In genomic region chr17:2485970-2486369, GRCh38 we compare ENCODE assay signal across 22 cellular contexts. TPM values are rescaled to one million over a fixed set of nuclear protein-coding genes. Genes with fewer than 3 reads are reported as not detected.
DNase-seq lines count a peak whose midpoint lies in the region; ATAC-seq, FAIRE-seq and TF ChIP-seq lines count a peak whose summit lies in the region.
"Had no signal": no experiment of that assay in that cellular context is flagged by ENCODE, and none has a peak within 500 bp of the region (broad histone marks: within the 10 kb centered on the region; RNA-seq: fewer than 3 reads in every experiment).

No MANE protein-coding gene starts in this region.

- peaks cover 53% of the 10 kb centered on the region for H3K4me1 Mint-ChIP-seq in activated naive CD8-positive, alpha-beta T cell (ENCODE audit: low read depth)
- peaks cover 39% of the 10 kb centered on the region for H3K4me1 Mint-ChIP-seq in activated naive CD8-positive, alpha-beta T cell treated with anti-CD3 and anti-CD28 coated beads for 36 hours

- peak overlapping the region; percentile 86 for H3K9ac ChIP-seq in mesenchymal stem cell (ENCODE audit: low read length)

- peaks cover 27% of the 10 kb centered on the region for H3K79me1 ChIP-seq in mesenchymal stem cell (replicated peaks; ENCODE audit: low read length, poor library complexity, severe bottlenecking)

- H2BK120ac ChIP-seq in mesenchymal stem cell (ENCODE audit: low read depth, low read length): no peak overlapping the region

- ATAC-seq in upper lobe of right lung: no peak
- ATAC-seq: CD8-positive, alpha-beta T cell; PC-3 had no signal

- H2AFZ ChIP-seq in mesenchymal stem cell (ENCODE audit: low read depth, low read length): no peak overlapping the region

- H3K27me3 Mint-ChIP-seq in activated naive CD8-positive, alpha-beta T cell: no peaks in the 10 kb centered on the region
- no peaks in the 10 kb centered on the region for H3K27me3 Mint-ChIP-seq in activated naive CD8-positive, alpha-beta T cell treated with anti-CD3 and anti-CD28 coated beads for 36 hours

- no peak overlapping the region for H2BK5ac ChIP-seq in mesenchymal stem cell (ENCODE audit: low read depth, low read length, poor library complexity, severe bottlenecking)

- H3K4ac ChIP-seq in mesenchymal stem cell (ENCODE audit: low read depth in 1 of 2, low read length in 2 of 2): no peak overlapping the region

- 99% methylated on average over 9 of the region's 10 CpGs for WGBS in mesenchymal stem cell

- no peak overlapping the region for H3K4me2 ChIP-seq in mesenchymal stem cell (ENCODE audit: low read length, poor library complexity, severe bottlenecking)

- H3K4me3 Mint-ChIP-seq in activated naive CD8-positive, alpha-beta T cell: no peak overlapping the region
- H3K4me3 Mint-ChIP-seq in activated naive CD8-positive, alpha-beta T cell treated with anti-CD3 and anti-CD28 coated beads for 36 hours: no peak overlapping the region
- H3K4me3 Mint-ChIP-seq: CD8-positive, alpha-beta T cell; HFFc6 had no signal

- H3K9me3 ChIP-seq in mesenchymal stem cell (ENCODE audit: control insufficient read depth, low read length) (no peaks in the 10 kb centered on the region), upper lobe of right lung (no peaks in the 10 kb centered on the region)
- H3K9me3 ChIP-seq: tibial artery had no signal

- no peak for FAIRE-seq in GM12892 (lab: Jason Lieb, UNC)

- no peak overlapping the region for H3K14ac ChIP-seq in mesenchymal stem cell (ENCODE audit: low read length in 2 of 2)

- H3K36me3 ChIP-seq in mesenchymal stem cell (ENCODE audit: control insufficient read depth in 1 of 2, insufficient read depth in 2 of 2, low read depth in 1 of 2, low read length in 2 of 2): no peaks in the 10 kb centered on the region
- H3K36me3 ChIP-seq in upper lobe of right lung: no peaks in the 10 kb centered on the region
- H3K36me3 ChIP-seq in H7 (replicated peaks; ENCODE audit: control insufficient read depth, insufficient read depth, low read length): no peaks in the 10 kb centered on the region
- H3K36me3 ChIP-seq: tibial artery had no signal

- H4K8ac ChIP-seq in mesenchymal stem cell (ENCODE audit: low read length): no peak overlapping the region

- peak overlapping the region; percentile 34 for H3K27ac Mint-ChIP-seq in activated naive CD8-positive, alpha-beta T cell
- H3K27ac Mint-ChIP-seq in activated naive CD8-positive, alpha-beta T cell treated with anti-CD3 and anti-CD28 coated beads for 36 hours: no peak overlapping the region
- H3K27ac Mint-ChIP-seq: CD8-positive, alpha-beta T cell; HFFc6 had no signal

- H3K36me3 Mint-ChIP-seq in activated naive CD8-positive, alpha-beta T cell: no peaks in the 10 kb centered on the region
- peaks cover 7% of the 10 kb centered on the region for H3K36me3 Mint-ChIP-seq in activated naive CD8-positive, alpha-beta T cell treated with anti-CD3 and anti-CD28 coated beads for 36 hours

- H3K27me3 ChIP-seq in dorsolateral prefrontal cortex (no peaks in the 10 kb centered on the region), mesenchymal stem cell (ENCODE audit: control insufficient read depth in 1 of 2, insufficient read depth in 1 of 2, low read length in 2 of 2) (no peaks in the 10 kb centered on the region), upper lobe of right lung (no peaks in the 10 kb centered on the region), H7 (ENCODE audit: control insufficient read depth, insufficient read depth, low read length) (no peaks in the 10 kb centered on the region)
- H3K27me3 ChIP-seq: tibial artery had no signal

- no peak for TF ChIP-seq POLR2A in GM12892 (IDR thresholded peaks at IDR 0.05; ENCODE audit: low read depth, low read length)

- H3K4me3 ChIP-seq in dorsolateral prefrontal cortex (no peak overlapping the region), mesenchymal stem cell (ENCODE audit: insufficient read depth in 1 of 2, low read depth in 1 of 2, low read length in 2 of 2) (peak overlapping the region in 1 of 2 experiments; percentile 60), upper lobe of right lung (peak overlapping the region; percentile 41), H7 (ENCODE audit: insufficient read depth, low read depth, low read length) (no peak overlapping the region)
- H3K4me3 ChIP-seq: tibial artery had no signal

- no peak overlapping the region for H3K18ac ChIP-seq in mesenchymal stem cell (ENCODE audit: low read depth in 1 of 2, low read length in 2 of 2)

- intact Hi-C loops in dorsolateral prefrontal cortex (cut with DNase I) (loop anchor here in 1 of 2 donors (5.0 kb wide), 1 partner anchor 106 kb away; the partner anchor contains the start of gene PAFAH1B1), upper lobe of right lung (cut with DNase I) (no loop called here)

- TF ChIP-seq CTCF in dorsolateral prefrontal cortex (IDR thresholded peaks at IDR 0.05 in 54 of 56, conservative IDR thresholded peaks at IDR 0.05 in 2 of 56; ENCODE audit: low read depth in 1 of 56, partially characterized antibody in 56 of 56) (no peak), upper lobe of right lung (IDR thresholded peaks at IDR 0.05) (no peak)

- H2BK12ac ChIP-seq in mesenchymal stem cell (ENCODE audit: low read length in 2 of 2): no peak overlapping the region

- H4K91ac ChIP-seq in mesenchymal stem cell (ENCODE audit: low read length): no peak overlapping the region

- H3K4me1 ChIP-seq in mesenchymal stem cell (ENCODE audit: control insufficient read depth, insufficient read depth, low read depth, low read length) (peaks cover 3% of the 10 kb centered on the region), upper lobe of right lung (peaks cover 26% of the 10 kb centered on the region)

- H3K23ac ChIP-seq in mesenchymal stem cell (ENCODE audit: low read length in 2 of 2): no peak overlapping the region

- no peak overlapping the region for H2BK15ac ChIP-seq in mesenchymal stem cell (ENCODE audit: low read depth, poor library complexity, severe bottlenecking)

- DNase-seq in activated naive CD8-positive, alpha-beta T cell treated with anti-CD3 and anti-CD28 coated beads for 36 hours: no peak
- DNase-seq in dorsolateral prefrontal cortex (no peak), mesenchymal stem cell (no peak), upper lobe of right lung (no peak), H7 (no peak), GM12892 (ENCODE audit: insufficient read length) (no peak)
- no peak for DNase-seq in activated effector memory CD4-positive, alpha-beta T cell treated with anti-CD3 and anti-CD28 coated beads, Interleukin-2, amount 50 U/mL, for 16 hours
- DNase-seq: activated CD4-positive, alpha-beta T cell treated with anti-CD3 and anti-CD28 coated beads, Interleukin-2, amount 50 U/mL, for 4 hours; activated T-cell treated with anti-CD3 and anti-CD28 coated beads, Interleukin-2, amount 50 U/mL, for 1 hour; CD8-positive, alpha-beta T cell; cerebellar nuclear complex; DND-41; foreskin melanocyte; HFFc6; mesendoderm; MV-4-11; NCI-H2029; NCI-H510A treated with DMSO at 0.1 percent for 48 hours; stimulated activated CD4-positive, alpha-beta T cell treated with anti-CD3 and anti-CD28 coated beads, Interleukin-4, amount 100 ng/mL, for 4 hours; tibial artery had no signal

- H3K9me3 Mint-ChIP-seq in activated naive CD8-positive, alpha-beta T cell (ENCODE audit: low read depth): no peaks in the 10 kb centered on the region
- H3K9me3 Mint-ChIP-seq in activated naive CD8-positive, alpha-beta T cell treated with anti-CD3 and anti-CD28 coated beads for 36 hours: no peaks in the 10 kb centered on the region
- H3K9me3 Mint-ChIP-seq: CD8-positive, alpha-beta T cell; HFFc6 had no signal

- peak overlapping the region; percentile 96 for H2AK5ac ChIP-seq in mesenchymal stem cell (ENCODE audit: low read length, severe bottlenecking)

- H3K27ac ChIP-seq in dorsolateral prefrontal cortex (peak overlapping the region in 36 of 59 donors; percentile 2 to 97 (median 49)), mesenchymal stem cell (ENCODE audit: low read length, poor library complexity, severe bottlenecking) (no peak overlapping the region), upper lobe of right lung (peak overlapping the region; percentile 33)
- H3K27ac ChIP-seq: tibial artery had no signal

RNA-seq across cellular contexts. Expression of gene METTL16, which starts 25.7 kb away (rescaled TPM):
- total RNA-seq in activated naive CD8-positive, alpha-beta T cell treated with anti-CD3 and anti-CD28 coated beads for 36 hours: 10 to 100 TPM; 61.7 to 66.5 TPM
- 10 to 100 TPM; 19.6 to 52.4 (median 31.1) TPM for total RNA-seq in dorsolateral prefrontal cortex
- polyA plus RNA-seq in mesenchymal stem cell (2013, experiment 1 of 2): 17.3 TPM
- polyA plus RNA-seq in mesenchymal stem cell (2013, experiment 2 of 2): 17.3 TPM
- 30.0 TPM for total RNA-seq in upper lobe of right lung
- total RNA-seq in H7 (2014; rRNA removed; shearing (Covaris generic)): 21.3 and 31.6 TPM in 2 replicates
- 20.6 TPM for polyA plus RNA-seq in GM12892 (2012; ENCODE audit: missing spikeins)
